ENCODE assay signal across 10 cellular contexts in the genomic region with DNA sequence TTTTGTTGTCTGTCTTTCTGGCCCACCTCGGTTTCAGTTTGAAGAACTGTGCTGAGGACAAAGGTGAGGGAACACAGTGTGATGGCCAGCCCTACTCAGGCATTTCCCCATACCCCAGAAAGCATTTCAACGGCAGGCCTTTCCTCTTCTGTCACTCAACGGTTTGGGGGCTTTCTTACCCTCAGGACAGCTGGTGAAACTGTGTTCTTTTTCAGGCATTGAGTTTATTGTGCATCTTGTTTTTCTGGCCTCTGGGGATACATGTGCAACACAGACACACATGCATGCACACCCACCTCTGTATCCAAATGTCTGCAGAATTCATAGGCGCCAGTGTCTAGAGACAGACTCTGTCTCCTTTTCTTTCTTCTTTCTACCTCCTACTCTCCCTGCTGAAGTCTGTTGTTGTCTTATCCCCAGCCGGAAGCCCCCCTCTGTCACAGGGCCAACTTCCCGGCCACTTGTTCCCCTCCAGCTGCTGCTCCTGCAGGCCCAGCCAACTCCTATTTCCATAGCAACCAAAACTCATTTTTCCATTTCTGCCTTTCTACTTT. TPM values are rescaled to one million over a fixed set of nuclear protein-coding genes. Genes with fewer than 3 reads are reported as not detected.
DNase-seq lines count a peak whose midpoint lies in the region; ATAC-seq, FAIRE-seq and TF ChIP-seq lines count a peak whose summit lies in the region.
"Had no signal": no experiment of that assay in that cellular context is flagged by ENCODE, and none has a peak within 500 bp of the region (broad histone marks: within the 10 kb centered on the region; RNA-seq: fewer than 3 reads in every experiment).

No MANE protein-coding gene starts in this region.

- WGBS in small intestine, 3 donors, result 24 to 52% (median 52%) methylated on average over 6 of the region's 6 CpGs

- DNase-seq in A673 (ENCODE audit: low spot score) (peak; percentile 91), NCI-H1105 (lab: John Stamatoyannopoulos, UW) (peak; percentile 85), Right ventricle myocardium inferior (ENCODE audit: missing footprints) (peak; percentile 90), small intestine (peak; percentile 56), G401 (ENCODE audit: low spot score) (no peak)
- DNase-seq in activated naive CD4-positive, alpha-beta T cell (lab: John Stamatoyannopoulos, UW), result no peak
- no peak for DNase-seq in activated T-cell treated with anti-CD3 and anti-CD28 coated beads, Interleukin-2, amount 50 U/mL, for 48 hours

- intact Hi-C loops in A673 (cut with micrococcal nuclease; ENCODE audit: unreplicated experiment) (no loop called here), Right ventricle myocardium inferior (cut with DNase I) (loop anchor here (1.0 kb wide), 1 partner anchor 19 kb away; no protein-coding TSS in a partner anchor)

- H3K36me3 ChIP-seq in A673 (ENCODE audit: insufficient read depth, low read length, poor library complexity, severe bottlenecking) (peaks cover 13% of the 10 kb centered on the region), small intestine (ENCODE audit: control insufficient read depth in 2 of 2, insufficient read depth in 2 of 2, low read length in 2 of 2) (no peaks in the 10 kb centered on the region)
- H3K36me3 ChIP-seq: SJSA1 had no signal

- CTCF ChIA-PET in A673 (lab: Charles Lee), result no interaction called here

- in situ Hi-C loops in G401 (cut with HindIII; ENCODE audit: low sequenced_read_pairs), result no loop called here

- peak overlapping the region; percentile 76 for H3K27ac ChIP-seq in A673 (ENCODE audit: low read depth, low read length, poor library complexity, severe bottlenecking)
- peak overlapping the region; percentile 16 to 25 for H3K27ac ChIP-seq in small intestine (ENCODE audit: low read depth in 1 of 2, low read length in 1 of 2)
- H3K27ac ChIP-seq: SJSA1 had no signal

- H3K9me3 ChIP-seq in A673 (ENCODE audit: low read depth, low read length, poor library complexity, severe bottlenecking), result peaks cover 13% of the 10 kb centered on the region
- no peaks in the 10 kb centered on the region for H3K9me3 ChIP-seq in small intestine (ENCODE audit: control insufficient read depth, low read depth)

- BruUV-seq in A673 (replicated peaks; lab: Mats Ljungman, UMichigan), result no TSS peak

- FAIRE-seq in small intestine (lab: Jason Lieb, UNC), result no peak
- FAIRE-seq: islet of Langerhans had no signal

- TF ChIP-seq CTCF in A673 (conservative IDR thresholded peaks at IDR 0.05; ENCODE audit: low read depth, low read length), result no peak

- H3K4me1 ChIP-seq in A673 (ENCODE audit: insufficient read depth, low read length, poor library complexity, severe bottlenecking) (peaks cover 25% of the 10 kb centered on the region), small intestine (ENCODE audit: control insufficient read depth in 2 of 2, insufficient read depth in 1 of 2, low read depth in 1 of 2, low read length in 1 of 2) (peaks cover 0 to 7% of the 10 kb centered on the region in 2 donors)
- H3K4me1 ChIP-seq: SJSA1 had no signal

- H3K4me3 ChIP-seq in A673 (ENCODE audit: low read depth, low read length, poor library complexity, severe bottlenecking), result peak overlapping the region; percentile 29
- no peak overlapping the region for H3K4me3 ChIP-seq in small intestine (ENCODE audit: low read depth in 1 of 2, low read length in 2 of 2)
- H3K4me3 ChIP-seq: SJSA1 had no signal

- POLR2A ChIA-PET in A673 (lab: Charles Lee; ENCODE audit: low non-redundant PET), result no interaction called here

- ATAC-seq in GM21390 (IDR thresholded peaks at IDR 0.05; ENCODE audit: unreplicated experiment), result peak; percentile 43
- peak; percentile 88 for ATAC-seq in Right ventricle myocardium inferior

- H3K27me3 ChIP-seq in A673 (replicated peaks; ENCODE audit: insufficient read depth, low read depth, low read length, poor library complexity), result no peaks in the 10 kb centered on the region
- H3K27me3 ChIP-seq in small intestine (ENCODE audit: control insufficient read depth in 2 of 2, insufficient read depth in 2 of 2, low read length in 2 of 2), result no peaks in the 10 kb centered on the region
- H3K27me3 ChIP-seq: SJSA1 had no signal

RNA-seq across cellular contexts. Expression of gene CHD9, which starts 17.0 kb away (rescaled TPM):
- total RNA-seq in A673 (2021) (64.1 and 76.8 TPM in 2 replicates), Right ventricle myocardium inferior (37.6 TPM)
- 10 to 100 TPM in 2 of 3 donors, 1 to 10 TPM in 1; 7.6 to 12.1 (median 10.3) TPM for polyA plus RNA-seq in small intestine
- 18.3 and 31.1 TPM in 2 replicates for total RNA-seq in G401 (2014; rRNA removed; shearing (Covaris generic))

RNA-seq across cellular contexts. Expression of gene CHD9NB, which starts 19.1 kb away (rescaled TPM):
- total RNA-seq in A673 (2021), result 3.8 and 4.3 TPM in 2 replicates
- 1.4 TPM for total RNA-seq in Right ventricle myocardium inferior
- polyA plus RNA-seq in small intestine, result 1 to 10 TPM in 2 of 3 donors, under 1 TPM in 1; 0.94 to 2.7 (median 1.1) TPM
- total RNA-seq in G401 (2014; rRNA removed; shearing (Covaris generic)), result 43.5 and 58.1 TPM in 2 replicates

Comparison
In these comparisons a context has a peak if more than half of its experiments do, and no peak if none do; other contexts are left out.
1. DNase-seq: peak in A673 (single experiment), NCI-H1105 (single experiment), Right ventricle myocardium inferior (single experiment) and small intestine (single experiment); none in G401 (single experiment), activated naive CD4-positive, alpha-beta T cell (0 of 4) and activated T-cell treated with anti-CD3 and anti-CD28 coated beads, Interleukin-2, amount 50 U/mL, for 48 hours (0 of 2).